In genomic region chr20:38373231-38373867, GRCh38 we compare ENCODE assay signal across 26 cellular contexts. TPM values are rescaled to one million over a fixed set of nuclear protein-coding genes. Genes with fewer than 3 reads are reported as not detected.
DNase-seq lines count a peak whose midpoint lies in the region; ATAC-seq and TF ChIP-seq lines count a peak whose summit lies in the region.
"Had no signal": no experiment of that assay in that cellular context is flagged by ENCODE, and none has a peak within 500 bp of the region (broad histone marks: within the 10 kb centered on the region; RNA-seq: fewer than 3 reads in every experiment).

No MANE protein-coding gene starts in this region.

- intact Hi-C loops in left ventricle myocardium superior (cut with micrococcal nuclease) (no loop called here), sciatic nerve (cut with DNase I) (no loop called here)

- no peak for TF ChIP-seq CTCF in coronary artery (IDR thresholded peaks at IDR 0.05)

- peak overlapping the region in 1 of 2 donors; percentile 70 for H3K27ac ChIP-seq in coronary artery
- H3K27ac ChIP-seq: BLaER1 treated with 17β-estradiol and CSF1 and Interleukin-3, amounts not matched to agents 10 nM and 100 nM; GM23248; KMS-11; lower lobe of right lung had no signal

- DNase-seq in HUDEP-2 (lab: John Stamatoyannopoulos, UW; ENCODE audit: unreplicated experiment in 76 of 76) (peak in 66 of 76 experiments; percentile 9 to 81 (median 46)), coronary artery (ENCODE audit: low spot score) (peak; percentile 57), left ventricle myocardium superior (no peak), sciatic nerve (ENCODE audit: low spot score) (no peak), putamen (ENCODE audit: low spot score) (no peak), pons (ENCODE audit: low spot score) (no peak)
- DNase-seq in stimulated activated CD4-positive, alpha-beta T cell treated with anti-CD3 and anti-CD28 coated beads, Interleukin-1b, Interleukin-23, amount 100 ng/mL, for 48 hours: no peak
- DNase-seq: activated CD4-positive, alpha-beta T cell treated with anti-CD3 and anti-CD28 coated beads for 1 hour; activated naive CD4-positive, alpha-beta T cell treated with anti-CD3 and anti-CD28 coated beads, Interleukin-2, amount 10 ng/mL, durations not matched to agents 7 days and 5 days; activated T-cell treated with anti-CD3 and anti-CD28 coated beads, Interleukin-2, amount 50 U/mL, for 4 hours; DMS 273 treated with DMSO at 0.1 percent for 48 hours; effector CD8-positive, alpha-beta T cell; glutamatergic neuron; GM23248; lower lobe of right lung; NCI-H1048; NCI-H2081; NCI-H510A treated with DMSO at 0.1 percent for 48 hours; T1000 had no signal

- H3K4me3 ChIP-seq in coronary artery: no peak overlapping the region
- H3K4me3 ChIP-seq: BLaER1 treated with 17β-estradiol and CSF1 and Interleukin-3, amounts not matched to agents 10 nM and 100 nM; esophagus muscularis mucosa; GM23248; lower lobe of right lung had no signal

- ATAC-seq in left ventricle myocardium superior: peak; percentile 62
- peak; percentile 92 for ATAC-seq in sciatic nerve
- ATAC-seq in HG03520 (IDR thresholded peaks at IDR 0.05; ENCODE audit: unreplicated experiment): no peak
- ATAC-seq: activated T-cell treated with anti-CD3 and anti-CD28 coated beads, Interleukin-2, amount 50 U/mL, for 4 hours; lower lobe of right lung had no signal

RNA-seq across cellular contexts. Expression of gene LBP, which starts 27.1 kb away (rescaled TPM):
- 0.25 TPM for total RNA-seq in left ventricle myocardium superior
- total RNA-seq in sciatic nerve: 0.40 TPM
- total RNA-seq: astrocyte, GM23248, lower lobe of right lung, RPMI7951, temporal lobe had no signal

Comparison
In these comparisons a context has a peak if more than half of its experiments do, and no peak if none do; other contexts are left out.
1. DNase-seq: peak in HUDEP-2 (66 of 76) and coronary artery (single experiment); none in left ventricle myocardium superior (single experiment), sciatic nerve (single experiment), putamen (single experiment), pons (single experiment) and stimulated activated CD4-positive, alpha-beta T cell treated with anti-CD3 and anti-CD28 coated beads, Interleukin-1b, Interleukin-23, amount 100 ng/mL, for 48 hours (single experiment).